ENCODE assay signal across 20 cellular contexts in genomic region chr6:133499662-133500061, GRCh38.
DNase-seq lines count a peak whose midpoint lies in the region; ATAC-seq and TF ChIP-seq lines count a peak whose summit lies in the region.
"Had no signal": no experiment of that assay in that cellular context is flagged by ENCODE, and none has a peak within 500 bp of the region (broad histone marks: within the 10 kb centered on the region; RNA-seq: fewer than 3 reads in every experiment).

No MANE protein-coding gene starts in this region.

- H3K9me3 ChIP-seq in right cardiac atrium (ENCODE audit: control insufficient read depth, low read length) (no peaks in the 10 kb centered on the region), sigmoid colon (no peaks in the 10 kb centered on the region)
- H3K9me3 ChIP-seq: BE2C; BLaER1 treated with 17β-estradiol and CSF1 and Interleukin-3, amounts not matched to agents 10 nM and 100 nM had no signal

- H3K27me3 ChIP-seq in right cardiac atrium (ENCODE audit: control insufficient read depth, insufficient read depth) (no peaks in the 10 kb centered on the region), sigmoid colon (no peaks in the 10 kb centered on the region)
- H3K27me3 ChIP-seq: BE2C; BLaER1 treated with 17β-estradiol and CSF1 and Interleukin-3, amounts not matched to agents 10 nM and 100 nM had no signal

- TF ChIP-seq POLR2A in sigmoid colon (IDR thresholded peaks at IDR 0.05), result no peak

- intact Hi-C loops in right cardiac atrium (cut with DNase I) (loop anchor here in 2 of 4 donors (10.0 kb wide), 1 partner anchor 315 kb away; no protein-coding TSS in a partner anchor), Right ventricle myocardium inferior (cut with DNase I) (no loop called here), sigmoid colon (cut with DNase I) (no loop called here)

- TF ChIP-seq CTCF in retinal pigment epithelial cell (conservative IDR thresholded peaks at IDR 0.05; ENCODE audit: low read depth, low read length) (no peak), sigmoid colon (IDR thresholded peaks at IDR 0.05) (no peak)

- H3K4me1 ChIP-seq in right cardiac atrium (ENCODE audit: control insufficient read depth, insufficient read depth, low read length) (peaks cover under 1% of the 10 kb centered on the region), sigmoid colon (peaks cover 0 to 22% (median 18%) of the 10 kb centered on the region in 4 donors)

- no peak for ATAC-seq in right cardiac atrium
- no peak for ATAC-seq in Right ventricle myocardium inferior
- ATAC-seq: GM12878 had no signal

- DNase-seq in right cardiac atrium (peak in 2 of 3 donors; percentile 18 to 72), Right ventricle myocardium inferior (ENCODE audit: missing footprints) (no peak), kidney glomerular epithelial cell (lab: John Stamatoyannopoulos, UW) (peak; percentile 47), retinal pigment epithelial cell (ENCODE audit: low read depth) (peak; percentile 61), NCI-H146 (lab: John Stamatoyannopoulos, UW) (no peak), NK-92 (lab: John Stamatoyannopoulos, UW; ENCODE audit: unreplicated experiment) (no peak), sigmoid colon (no peak)
- DNase-seq: BE2C; CD4-positive, alpha-beta T cell; CD8-positive, alpha-beta memory T cell; DMS 273 treated with DMSO at 0.1 percent for 48 hours; DMS79; EL; GDM1; GM23248; H7; HCEC 1CT had no signal

- no peak overlapping the region for H3K4me3 ChIP-seq in right cardiac atrium (ENCODE audit: low read length)
- no peak overlapping the region for H3K4me3 ChIP-seq in retinal pigment epithelial cell (ENCODE audit: low read length)
- H3K4me3 ChIP-seq in sigmoid colon, result no peak overlapping the region
- H3K4me3 ChIP-seq: BLaER1 treated with 17β-estradiol and CSF1 and Interleukin-3, amounts not matched to agents 10 nM and 100 nM; GM12878; GM23248 had no signal

- TF ChIP-seq EP300 in sigmoid colon (IDR thresholded peaks at IDR 0.05), result no peak

- no peaks in the 10 kb centered on the region for H3K36me3 ChIP-seq in sigmoid colon
- H3K36me3 ChIP-seq: BE2C had no signal

- H3K27ac ChIP-seq in right cardiac atrium (ENCODE audit: low read length) (no peak overlapping the region), sigmoid colon (no peak overlapping the region)
- H3K27ac ChIP-seq: 22Rv1; BLaER1 treated with 17β-estradiol and CSF1 and Interleukin-3, amounts not matched to agents 10 nM and 100 nM; GM23248 had no signal

- 35% methylated on average over 3 of the region's 3 CpGs for WGBS in right cardiac atrium
- WGBS in sigmoid colon, 2 donors, result 68 to 76% methylated on average over 3 of the region's 3 CpGs

Comparison
In these comparisons a context has a peak if more than half of its experiments do, and no peak if none do; other contexts are left out.
1. DNase-seq: peak in right cardiac atrium (2 of 3), kidney glomerular epithelial cell (single experiment) and retinal pigment epithelial cell (single experiment); none in Right ventricle myocardium inferior (single experiment), NCI-H146 (single experiment), NK-92 (single experiment) and sigmoid colon (single experiment).